1 cellular context compared by ENCODE assay signal in genomic region chr12:80419660-80420059, GRCh38.
TF ChIP-seq lines count a peak whose summit lies in the region.

No MANE protein-coding gene starts in this region.

TF ChIP-seq in IMR-90, 13 proteins besides CTCF, POLR2A, EP300 and RAD21 (continued from another document):
- no peak for TF ChIP-seq ELK1 (IDR thresholded peaks at IDR 0.05; ENCODE audit: borderline replicate concordance, low read depth, low read length)
- TF ChIP-seq NFE2L2 (IDR thresholded peaks at IDR 0.05; ENCODE audit: low read depth, low read length), result no peak
- no peak for TF ChIP-seq MXI1 (IDR thresholded peaks at IDR 0.05; ENCODE audit: borderline replicate concordance, low read depth, low read length)
- no peak for TF ChIP-seq SMC3 (IDR thresholded peaks at IDR 0.05; ENCODE audit: low read depth, low read length)
- no peak for TF ChIP-seq MAFK (IDR thresholded peaks at IDR 0.05; ENCODE audit: low read depth, low read length)
- TF ChIP-seq RFX5 (IDR thresholded peaks at IDR 0.05; ENCODE audit: low read depth, low read length), result no peak
- no peak for TF ChIP-seq MAZ (IDR thresholded peaks at IDR 0.05; ENCODE audit: borderline replicate concordance, low read depth, low read length)
